ENCODE assay signal across 15 cellular contexts in the genomic region with DNA sequence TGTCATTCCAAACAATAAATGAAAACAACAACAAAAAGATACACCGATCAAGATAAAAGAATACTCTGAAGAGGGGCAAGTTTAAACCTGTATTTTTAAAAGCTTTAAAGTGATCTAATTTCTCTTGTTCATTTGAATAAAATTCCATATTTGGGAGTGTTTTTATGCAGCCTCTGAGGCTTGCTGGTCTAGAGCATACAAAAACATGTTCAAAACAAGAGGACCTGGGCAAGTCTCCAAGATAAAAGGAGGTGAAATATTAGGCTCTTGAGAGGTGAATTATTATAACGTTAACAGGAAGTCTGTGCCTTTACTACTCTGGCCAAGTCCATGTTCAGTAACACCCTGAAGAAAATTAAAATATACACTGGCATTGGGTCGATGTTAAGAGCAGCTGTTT. TPM values are rescaled to one million over a fixed set of nuclear protein-coding genes. Genes with fewer than 3 reads are reported as not detected.
DNase-seq lines count a peak whose midpoint lies in the region; ATAC-seq and TF ChIP-seq lines count a peak whose summit lies in the region.
"Had no signal": no experiment of that assay in that cellular context is flagged by ENCODE, and none has a peak within 500 bp of the region (broad histone marks: within the 10 kb centered on the region; RNA-seq: fewer than 3 reads in every experiment).

No MANE protein-coding gene starts in this region.

- no peak for ATAC-seq in activated naive CD4-positive, alpha-beta T cell treated with anti-CD3 and anti-CD28 coated beads, Interleukin-2, amount 50 U/mL, for 72 hours
- no peak for ATAC-seq in CD8-positive, alpha-beta T cell
- ATAC-seq in HG03457 (IDR thresholded peaks at IDR 0.05; ENCODE audit: unreplicated experiment): no peak
- ATAC-seq: activated naive CD8-positive, alpha-beta T cell treated with anti-CD3 and anti-CD28 coated beads, Interleukin-2, amount 50 U/mL, for 24 hours; stimulated activated naive B cell treated with anti-CD40 and anti-IgM and Interleukin-4, amounts not matched to agents 10 μg/mL and 1 μg/mL and 100 μg/mL, for 72 hours; T-helper 17 cell had no signal

- peak overlapping the region; percentile 45 to 81 (median 52) for H3K27ac ChIP-seq in transverse colon
- no peak overlapping the region for H3K27ac ChIP-seq in CD8-positive, alpha-beta T cell (ENCODE audit: low read depth, low read length)

- DNase-seq in activated naive CD4-positive, alpha-beta T cell treated with anti-CD3 and anti-CD28 coated beads for 36 hours: no peak
- no peak for DNase-seq in activated naive CD4-positive, alpha-beta T cell treated with anti-CD3 and anti-CD28 coated beads, Interleukin-2, amount 50 U/mL, for 72 hours (ENCODE audit: low spot score in 2 of 2)
- DNase-seq in amniotic epithelial cell (ENCODE audit: low read depth): peak; percentile 31
- peak; percentile 45 to 54 for DNase-seq in lung microvascular endothelial cell (ENCODE audit: low read depth in 2 of 2)
- no peak for DNase-seq in transverse colon
- no peak for DNase-seq in CD8-positive, alpha-beta T cell
- DNase-seq in stimulated activated CD4-positive, alpha-beta T cell treated with anti-CD3 and anti-CD28 coated beads, Interleukin-2, amount 100 ng/mL, for 48 hours: no peak
- DNase-seq: activated CD8-positive, alpha-beta memory T cell treated with anti-CD3 and anti-CD28 coated beads for 24 hours; activated naive CD8-positive, alpha-beta T cell treated with anti-CD3 and anti-CD28 coated beads, Interleukin-2, amount 50 U/mL, for 24 hours; DMS53; stimulated activated CD4-positive, alpha-beta T cell treated with anti-CD3 and anti-CD28 coated beads, Interleukin-1b, Interleukin-23, amount 100 ng/mL, for 48 hours; stimulated activated naive B cell treated with anti-CD40 and anti-IgM and Interleukin-4, amounts not matched to agents 10 μg/mL and 1 μg/mL and 100 μg/mL, for 72 hours; T-helper 17 cell had no signal

- peaks cover 0 to 3% (median 0%) of the 10 kb centered on the region in 4 donors for H3K4me1 ChIP-seq in transverse colon
- H3K4me1 ChIP-seq in CD8-positive, alpha-beta T cell (ENCODE audit: insufficient read depth, low read length): no peaks in the 10 kb centered on the region

- no peaks in the 10 kb centered on the region for H3K9me3 Mint-ChIP-seq in activated naive CD4-positive, alpha-beta T cell treated with anti-CD3 and anti-CD28 coated beads for 36 hours
- no peaks in the 10 kb centered on the region for H3K9me3 Mint-ChIP-seq in activated naive CD4-positive, alpha-beta T cell treated with anti-CD3 and anti-CD28 coated beads, Interleukin-2, amount 50 U/mL, for 72 hours
- H3K9me3 Mint-ChIP-seq in CD8-positive, alpha-beta T cell: no peaks in the 10 kb centered on the region
- H3K9me3 Mint-ChIP-seq: activated naive CD8-positive, alpha-beta T cell treated with anti-CD3 and anti-CD28 coated beads, Interleukin-2, amount 50 U/mL, for 24 hours; neural crest cell; stimulated activated naive B cell treated with anti-CD40 and anti-IgM and Interleukin-4, amounts not matched to agents 10 μg/mL and 1 μg/mL and 100 μg/mL, for 72 hours had no signal

- CTCF ChIA-PET in activated naive CD4-positive, alpha-beta T cell treated with anti-CD3 and anti-CD28 coated beads for 36 hours (lab: Charles Lee): interaction anchor here (1.0 to 1.5 kb wide), 2 partner anchors 12 to 228 kb away, joined by 3 read pairs; no protein-coding TSS in a partner anchor
- CTCF ChIA-PET in CD8-positive, alpha-beta T cell (lab: Charles Lee): interaction anchor here (1.1 kb wide), 1 partner anchor 30 kb away, joined by 3 read pairs; no protein-coding TSS in a partner anchor

- peak overlapping the region; percentile 27 for H3K27ac Mint-ChIP-seq in activated naive CD4-positive, alpha-beta T cell treated with anti-CD3 and anti-CD28 coated beads for 36 hours
- H3K27ac Mint-ChIP-seq in activated naive CD4-positive, alpha-beta T cell treated with anti-CD3 and anti-CD28 coated beads, Interleukin-2, amount 50 U/mL, for 72 hours: no peak overlapping the region
- no peak overlapping the region for H3K27ac Mint-ChIP-seq in CD8-positive, alpha-beta T cell
- H3K27ac Mint-ChIP-seq: stimulated activated naive B cell treated with anti-CD40 and anti-IgM and Interleukin-4, amounts not matched to agents 10 μg/mL and 1 μg/mL and 100 μg/mL, for 72 hours; T-helper 17 cell had no signal

- no peak overlapping the region for H3K4me3 ChIP-seq in transverse colon
- no peak overlapping the region for H3K4me3 ChIP-seq in CD8-positive, alpha-beta T cell (ENCODE audit: low read depth, low read length)

- intact Hi-C loops in activated naive CD4-positive, alpha-beta T cell treated with anti-CD3 and anti-CD28 coated beads for 36 hours (cut with micrococcal nuclease): no loop called here
- intact Hi-C loops in transverse colon (cut with DNase I; ENCODE audit: low total_unique reads): no loop called here
- intact Hi-C loops in CD8-positive, alpha-beta T cell (cut with DNase I, micrococcal nuclease): no loop called here

- no peaks in the 10 kb centered on the region for H3K36me3 ChIP-seq in transverse colon
- peaks cover 37% of the 10 kb centered on the region for H3K36me3 ChIP-seq in CD8-positive, alpha-beta T cell (ENCODE audit: insufficient read depth, low read length)

- no peak for TF ChIP-seq CTCF in transverse colon (IDR thresholded peaks at IDR 0.05)
- no peak for TF ChIP-seq CTCF in CD8-positive, alpha-beta T cell (IDR thresholded peaks at IDR 0.05)

- no peak for TF ChIP-seq POLR2A in transverse colon (IDR thresholded peaks at IDR 0.05)

- no peaks in the 10 kb centered on the region for H3K27me3 Mint-ChIP-seq in activated naive CD4-positive, alpha-beta T cell treated with anti-CD3 and anti-CD28 coated beads for 36 hours (ENCODE audit: low read depth)
- no peaks in the 10 kb centered on the region for H3K27me3 Mint-ChIP-seq in CD8-positive, alpha-beta T cell (ENCODE audit: low read depth)
- H3K27me3 Mint-ChIP-seq: activated naive CD8-positive, alpha-beta T cell treated with anti-CD3 and anti-CD28 coated beads, Interleukin-2, amount 50 U/mL, for 24 hours; stimulated activated naive B cell treated with anti-CD40 and anti-IgM and Interleukin-4, amounts not matched to agents 10 μg/mL and 1 μg/mL and 100 μg/mL, for 72 hours; T-helper 17 cell had no signal

- no peaks in the 10 kb centered on the region for H3K27me3 ChIP-seq in transverse colon
- no peaks in the 10 kb centered on the region for H3K27me3 ChIP-seq in CD8-positive, alpha-beta T cell (ENCODE audit: insufficient read depth, low read length)

- POLR2A ChIA-PET in CD8-positive, alpha-beta T cell (lab: Charles Lee): no interaction called here

- H3K36me3 Mint-ChIP-seq in activated naive CD4-positive, alpha-beta T cell treated with anti-CD3 and anti-CD28 coated beads for 36 hours (ENCODE audit: low read depth): peaks cover 33% of the 10 kb centered on the region
- H3K36me3 Mint-ChIP-seq in activated naive CD4-positive, alpha-beta T cell treated with anti-CD3 and anti-CD28 coated beads, Interleukin-2, amount 50 U/mL, for 72 hours: peaks cover 11% of the 10 kb centered on the region in 2 donors
- H3K36me3 Mint-ChIP-seq in CD8-positive, alpha-beta T cell: peaks cover 94% of the 10 kb centered on the region

- in situ Hi-C loops in transverse colon (cut with MboI; ENCODE audit: low pct_ligation_motif_present in 1 of 4, low pct_unique_long_range_greater_than_20kb in 1 of 4, low sequenced_read_pairs in 3 of 4): no loop called here

- H3K4me3 Mint-ChIP-seq in activated naive CD4-positive, alpha-beta T cell treated with anti-CD3 and anti-CD28 coated beads for 36 hours: no peak overlapping the region
- no peak overlapping the region for H3K4me3 Mint-ChIP-seq in CD8-positive, alpha-beta T cell
- H3K4me3 Mint-ChIP-seq: activated naive CD8-positive, alpha-beta T cell treated with anti-CD3 and anti-CD28 coated beads, Interleukin-2, amount 50 U/mL, for 24 hours; neural crest cell; stimulated activated naive B cell treated with anti-CD40 and anti-IgM and Interleukin-4, amounts not matched to agents 10 μg/mL and 1 μg/mL and 100 μg/mL, for 72 hours; T-helper 17 cell had no signal

- no peak for TF ChIP-seq EP300 in transverse colon (IDR thresholded peaks at IDR 0.05; ENCODE audit: low read depth)

- 62 to 78% methylated on average over 3 of the region's 3 CpGs for WGBS in transverse colon (ENCODE audit: low coverage in 1 of 2), 2 donors

- H3K9me3 ChIP-seq in transverse colon: no peaks in the 10 kb centered on the region
- no peaks in the 10 kb centered on the region for H3K9me3 ChIP-seq in CD8-positive, alpha-beta T cell (ENCODE audit: low read length)

- H3K4me1 Mint-ChIP-seq in activated naive CD4-positive, alpha-beta T cell treated with anti-CD3 and anti-CD28 coated beads for 36 hours (ENCODE audit: low read depth): peaks cover 14% of the 10 kb centered on the region
- no peaks in the 10 kb centered on the region for H3K4me1 Mint-ChIP-seq in CD8-positive, alpha-beta T cell (ENCODE audit: low read depth)
- H3K4me1 Mint-ChIP-seq: neural crest cell had no signal

RNA-seq across cellular contexts. Expression of a gene that starts 20.1 kb away (rescaled TPM):
- total RNA-seq in activated naive CD4-positive, alpha-beta T cell treated with anti-CD3 and anti-CD28 coated beads for 36 hours: 10 to 100 TPM; 20.8 to 21.4 TPM
- 10 to 100 TPM; 20.5 to 25.3 TPM for total RNA-seq in activated naive CD4-positive, alpha-beta T cell treated with anti-CD3 and anti-CD28 coated beads, Interleukin-2, amount 50 U/mL, for 72 hours
- total RNA-seq in lung microvascular endothelial cell (12.6 and 16.5 TPM in 2 replicates), transverse colon (1 to 10 TPM; 6.4 to 8.7 (median 7.3) TPM)
- total RNA-seq in CD8-positive, alpha-beta T cell: 1 to 10 TPM; 5.4 to 5.9 TPM

RNA-seq across cellular contexts. Expression of a gene that starts 39.8 kb away (rescaled TPM):
- total RNA-seq in activated naive CD4-positive, alpha-beta T cell treated with anti-CD3 and anti-CD28 coated beads for 36 hours: 1 to 10 TPM; 5.3 to 5.9 TPM
- total RNA-seq in activated naive CD4-positive, alpha-beta T cell treated with anti-CD3 and anti-CD28 coated beads, Interleukin-2, amount 50 U/mL, for 72 hours: 10 to 100 TPM in 1 of 2 donors, 1 to 10 TPM in 1; 7.8 to 15.2 TPM
- total RNA-seq in lung microvascular endothelial cell (13.5 and 13.7 TPM in 2 replicates), transverse colon (10 to 100 TPM in 3 of 4 donors, 1 to 10 TPM in 1; 8.6 to 44.1 (median 33.8) TPM)
- total RNA-seq in CD8-positive, alpha-beta T cell: 10 to 100 TPM in 1 of 2 experiments, 1 to 10 TPM in 1; 6.9 to 10.3 TPM
- total RNA-seq: neural crest cell had no signal

Comparison
In these comparisons a context has a peak if more than half of its experiments do, and no peak if none do; other contexts are left out.
1. DNase-seq: peak in amniotic epithelial cell (single experiment) and lung microvascular endothelial cell (2 of 2); none in activated naive CD4-positive, alpha-beta T cell treated with anti-CD3 and anti-CD28 coated beads for 36 hours (single experiment), activated naive CD4-positive, alpha-beta T cell treated with anti-CD3 and anti-CD28 coated beads, Interleukin-2, amount 50 U/mL, for 72 hours (0 of 2), transverse colon (single experiment), CD8-positive, alpha-beta T cell (0 of 7) and stimulated activated CD4-positive, alpha-beta T cell treated with anti-CD3 and anti-CD28 coated beads, Interleukin-2, amount 100 ng/mL, for 48 hours (0 of 2).